In the genomic region with DNA sequence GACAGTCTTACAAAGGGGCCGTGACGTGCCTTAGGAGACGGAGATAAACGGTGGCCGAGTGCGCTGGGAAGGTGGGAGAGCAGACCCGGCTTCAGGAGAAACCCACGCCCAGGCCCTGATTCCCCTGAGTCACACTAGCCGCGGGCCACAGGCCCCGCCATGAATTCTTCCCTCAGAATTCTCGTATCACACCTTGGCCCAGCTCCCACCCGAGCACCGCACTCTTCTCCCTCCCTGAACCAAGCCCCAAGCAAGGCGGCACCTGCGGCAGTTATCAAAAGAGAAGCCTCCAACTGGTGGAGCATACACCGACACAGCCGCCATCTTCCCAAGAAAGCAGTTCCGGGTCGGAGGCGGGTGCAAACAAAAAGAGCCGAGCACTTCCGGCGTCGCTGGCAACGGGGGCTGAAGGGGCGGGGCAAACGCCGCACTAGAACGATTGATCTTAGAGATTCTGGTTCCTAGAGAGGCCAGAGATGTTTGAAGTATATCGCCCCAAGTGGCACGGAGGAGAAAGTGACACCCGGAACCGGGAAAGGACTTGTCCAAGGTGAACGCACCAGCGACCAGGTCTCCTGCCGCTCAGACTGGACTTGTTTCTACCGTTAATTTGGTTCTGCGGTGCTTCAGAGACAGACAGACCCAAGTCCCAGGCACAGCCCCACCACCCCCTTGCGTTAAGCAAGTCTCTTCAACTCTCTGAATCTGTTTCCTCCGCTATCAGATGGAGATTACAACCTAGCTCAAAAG, we compare ENCODE assay signal across 8 cellular contexts. TPM values are rescaled to one million over a fixed set of nuclear protein-coding genes. Genes with fewer than 3 reads are reported as not detected.
DNase-seq lines count a peak whose midpoint lies in the region; ATAC-seq and TF ChIP-seq lines count a peak whose summit lies in the region.

A gene (minus strand): TSS at position 341 of the 750 bp plus-strand sequence. CDS start 17 bp downstream, at position 324.

- H3K4me3 Mint-ChIP-seq in naive thymus-derived CD8-positive, alpha-beta T cell = peak within 1 kb of the TSS; percentile 94 to 99 (median 97)

- no peaks in the 10 kb centered on the region for H3K27me3 ChIP-seq in DOHH2 (ENCODE audit: control insufficient read depth, low read length)
- no peaks in the 10 kb centered on the region for H3K27me3 ChIP-seq in fibroblast of lung (ENCODE audit: control insufficient read depth, insufficient read depth, low read length)

- H3K27ac ChIP-seq in DOHH2 (ENCODE audit: low read depth, low read length) (peak within 1 kb of the TSS; percentile 34), fibroblast of lung (ENCODE audit: insufficient read depth, low read length) (peak within 1 kb of the TSS; percentile 83)

- H3K4me2 ChIP-seq in DOHH2 (ENCODE audit: low read length) = peak within 1 kb of the TSS; percentile 80
- peak within 1 kb of the TSS; percentile 97 for H3K4me2 ChIP-seq in fibroblast of lung (ENCODE audit: extremely low read depth, insufficient read depth, low read length)

- H3K9me3 ChIP-seq in DOHH2 (ENCODE audit: control insufficient read depth, insufficient read depth, low read length) (peaks cover 5% of the 10 kb centered on the region; the same call in 1 of the 2 replicates), fibroblast of lung (ENCODE audit: control insufficient read depth, insufficient read depth, low read depth, low read length) (no peaks in the 10 kb centered on the region)

- peak within 1 kb of the TSS; percentile 54 for H3K9ac ChIP-seq in fibroblast of lung (ENCODE audit: insufficient read depth, low read length)

- H3K27ac Mint-ChIP-seq in naive thymus-derived CD8-positive, alpha-beta T cell = peak within 1 kb of the TSS; percentile 88 to 99 (median 97)

- peak within 1 kb of the TSS; percentile 24 for H2AFZ ChIP-seq in fibroblast of lung (ENCODE audit: low read length)

- no peaks in the 10 kb centered on the region for H3K9me2 ChIP-seq in DOHH2 (replicated peaks; ENCODE audit: control insufficient read depth, low read length)

- peak; percentile 98 to 99 for DNase-seq in Kasumi-1 (lab: John Stamatoyannopoulos, UW)
- DNase-seq in RPMI7951 (ENCODE audit: low read depth) = peak; percentile 91
- DNase-seq in activated T-helper 1 cell treated with anti-CD3 and anti-CD28 coated beads, Interleukin-2, amount 50 U/mL, for 16 hours (ENCODE audit: low read depth in 1 of 2, low spot score in 1 of 2) = peak; percentile 95 to 97
- DNase-seq in fibroblast of lung (ENCODE audit: low read depth in 2 of 2) = peak; percentile 94 to 98
- peak; percentile 93 to 99 (median 96) for DNase-seq in naive thymus-derived CD8-positive, alpha-beta T cell
- DNase-seq in stimulated activated naive CD4-positive, alpha-beta T cell treated with Interleukin-2 at 50 U/mL for 16 hours (lab: John Stamatoyannopoulos, UW) = peak; percentile 97

- H3K36me3 ChIP-seq in DOHH2 (ENCODE audit: control insufficient read depth, low read length) (peaks cover 48% of the 10 kb centered on the region), fibroblast of lung (ENCODE audit: control insufficient read depth, insufficient read depth, low read length) (peaks cover 2% of the 10 kb centered on the region)

- peak; percentile 84 for ATAC-seq in GM21825 (IDR thresholded peaks at IDR 0.05; ENCODE audit: unreplicated experiment)
- ATAC-seq in naive thymus-derived CD8-positive, alpha-beta T cell = peak; percentile 93 to 95

- H3K4me1 ChIP-seq in DOHH2 (ENCODE audit: control insufficient read depth, low read length) (peaks cover 20% of the 10 kb centered on the region), fibroblast of lung (ENCODE audit: control insufficient read depth, extremely low read depth, insufficient read depth, low read length) (peaks cover 21% of the 10 kb centered on the region)

- H3K4me3 ChIP-seq in DOHH2 (ENCODE audit: low read length) (peak within 1 kb of the TSS; percentile 95), fibroblast of lung (replicated peaks in 1 of 4; ENCODE audit: control extremely low read depth in 1 of 4, insufficient read depth in 1 of 4, low read depth in 3 of 4, low read length in 4 of 4) (peak within 1 kb of the TSS; percentile 57 to 95 (median 88))

- peaks cover 0 to 5% (median 0%) of the 10 kb centered on the region in 9 donors for H3K9me3 Mint-ChIP-seq in naive thymus-derived CD8-positive, alpha-beta T cell

- H3K4me1 Mint-ChIP-seq in naive thymus-derived CD8-positive, alpha-beta T cell = peaks cover 10 to 36% (median 35%) of the 10 kb centered on the region in 4 donors

- no peaks in the 10 kb centered on the region for H3F3A ChIP-seq in DOHH2 (ENCODE audit: control insufficient read depth, insufficient read depth)

- TF ChIP-seq CTCF in DOHH2 (IDR thresholded peaks at IDR 0.05; ENCODE audit: low read depth, low read length, poor library complexity, severe bottlenecking) (peak; percentile 87), fibroblast of lung (conservative IDR thresholded peaks at IDR 0.05 in 1 of 2, IDR thresholded peaks at IDR 0.05 in 1 of 2; ENCODE audit: low read depth in 1 of 2, low read length in 2 of 2) (peak; percentile 77 to 80)

- H4K20me1 ChIP-seq in DOHH2 (ENCODE audit: control insufficient read depth, insufficient read depth, low read depth, low read length) = no peaks in the 10 kb centered on the region
- H4K20me1 ChIP-seq in fibroblast of lung (ENCODE audit: control insufficient read depth, extremely low read depth, insufficient read depth, low read length) = no peaks in the 10 kb centered on the region

- POLR2A ChIA-PET in naive thymus-derived CD8-positive, alpha-beta T cell (lab: Charles Lee) = no interaction called here

- H3K27me3 Mint-ChIP-seq in naive thymus-derived CD8-positive, alpha-beta T cell = no peaks in the 10 kb centered on the region

- H3K36me3 Mint-ChIP-seq in naive thymus-derived CD8-positive, alpha-beta T cell = peaks cover 4 to 40% (median 25%) of the 10 kb centered on the region in 3 donors

- H3K79me2 ChIP-seq in DOHH2 (ENCODE audit: control insufficient read depth, low read length) (peaks cover 34% of the 10 kb centered on the region), fibroblast of lung (ENCODE audit: control insufficient read depth, insufficient read depth, low read length) (peaks cover 25% of the 10 kb centered on the region)

RNA-seq across cellular contexts. Expression of the gene that starts here (rescaled TPM):
- 259 and 268 TPM in 2 replicates for total RNA-seq in RPMI7951 (2014; rRNA removed; shearing (Covaris generic))
- 200 and 206 TPM in 2 replicates for total RNA-seq in fibroblast of lung
- 290 and 398 TPM in 2 replicates for polyA plus RNA-seq in fibroblast of lung
- 286 and 381 TPM in 2 replicates for polyA plus RNA-seq in fibroblast of lung (2012)
- 136 and 163 TPM in 2 replicates for polyA minus RNA-seq in fibroblast of lung (ENCODE audit: low replicate concordance)
- 10 to 100 TPM; 63.6 to 65.6 TPM for total RNA-seq in naive thymus-derived CD8-positive, alpha-beta T cell
- 100 to 1,000 TPM; 173 to 187 (median 175) TPM for polyA plus RNA-seq in naive thymus-derived CD8-positive, alpha-beta T cell

Comparison
In these comparisons a context has a peak if more than half of its experiments do, and no peak if none do; other contexts are left out.
1. Peak in every context shown above with its lines: DNase-seq, ATAC-seq, H3K4me3 ChIP-seq and H3K27ac ChIP-seq.